Comparison of ENCODE assay signal across 15 cellular contexts in the genomic region with DNA sequence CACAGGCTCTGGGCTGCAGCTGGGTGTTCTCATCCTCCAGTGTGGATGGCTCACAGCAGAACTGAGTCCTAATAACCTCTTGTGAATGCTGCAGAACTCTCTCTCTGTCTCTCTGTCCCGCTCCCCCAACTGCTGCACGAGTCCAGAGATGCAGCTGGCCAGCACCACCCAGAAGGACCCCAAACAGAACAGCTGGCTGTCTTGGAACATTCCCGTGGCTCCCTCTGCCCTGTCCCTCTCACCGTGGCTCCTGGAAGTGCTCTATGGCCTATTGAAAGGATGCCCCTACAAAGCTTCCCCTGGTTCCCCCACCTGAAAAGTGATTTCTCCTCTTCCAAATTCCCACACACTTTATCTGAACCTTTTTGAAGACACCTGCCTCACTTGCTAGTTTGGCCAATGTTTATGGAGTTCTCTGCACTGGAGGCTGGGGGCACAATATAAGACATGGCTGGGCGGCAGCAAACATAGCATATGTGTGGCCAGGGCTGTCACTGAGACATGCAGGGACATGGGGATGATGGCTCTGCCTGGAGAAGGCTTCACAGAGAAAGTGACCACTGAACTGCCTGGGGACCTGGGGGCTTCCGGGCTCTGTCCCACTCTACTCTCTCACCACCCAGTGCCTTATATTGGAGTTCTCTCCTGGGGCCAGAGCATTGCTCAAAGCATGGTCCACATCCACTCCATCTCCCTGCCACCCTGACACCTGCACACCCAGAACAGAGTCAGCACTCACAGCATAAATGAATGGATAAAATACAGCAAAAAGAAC. TPM values are rescaled to one million over a fixed set of nuclear protein-coding genes. Genes with fewer than 3 reads are reported as not detected.
"Had no signal": no experiment of that assay in that cellular context is flagged by ENCODE, and none has a peak within 500 bp of the region (broad histone marks: within the 10 kb centered on the region; RNA-seq: fewer than 3 reads in every experiment).

No MANE protein-coding gene starts in this region.

RNA-seq across cellular contexts. Expression of a gene that starts 10.3 kb away (rescaled TPM):
- total RNA-seq: cerebellum; dermis microvascular lymphatic vessel endothelial cell; gastrocnemius medialis; glomerular endothelial cell; heart right ventricle; kidney epithelial cell; left cardiac atrium; left ventricle myocardium inferior; liver; lower lobe of right lung; lung microvascular endothelial cell; mononuclear cell; mucosa of gallbladder; naive thymus-derived CD4-positive, alpha-beta T cell had no signal
- polyA plus RNA-seq: heart right ventricle; keratinocyte; liver; naive thymus-derived CD4-positive, alpha-beta T cell had no signal

RNA-seq across cellular contexts. Expression of a gene that starts 15.1 kb away (rescaled TPM):
- total RNA-seq: dermis microvascular lymphatic vessel endothelial cell, glomerular endothelial cell, kidney epithelial cell, lung microvascular endothelial cell had no signal

RNA-seq across cellular contexts. Expression of a gene that starts 30.6 kb away (rescaled TPM):
- total RNA-seq: dermis microvascular lymphatic vessel endothelial cell, glomerular endothelial cell, kidney epithelial cell, lung microvascular endothelial cell had no signal
- polyA plus RNA-seq: naive thymus-derived CD4-positive, alpha-beta T cell had no signal

RNA-seq across cellular contexts. Expression of a gene that starts 48.4 kb away (rescaled TPM):
- total RNA-seq: glomerular endothelial cell had no signal

RNA-seq across cellular contexts. Expression of a gene that starts 54.4 kb away (rescaled TPM):
- total RNA-seq: cerebellum; dermis microvascular lymphatic vessel endothelial cell; gastrocnemius medialis; glomerular endothelial cell; heart right ventricle; kidney epithelial cell; left cardiac atrium; left ventricle myocardium inferior; liver; lower lobe of right lung; lung microvascular endothelial cell; mononuclear cell; mucosa of gallbladder; naive thymus-derived CD4-positive, alpha-beta T cell had no signal
- polyA plus RNA-seq: liver; naive thymus-derived CD4-positive, alpha-beta T cell had no signal
